Comparison of ENCODE assay signal across 17 cellular contexts in the genomic region with DNA sequence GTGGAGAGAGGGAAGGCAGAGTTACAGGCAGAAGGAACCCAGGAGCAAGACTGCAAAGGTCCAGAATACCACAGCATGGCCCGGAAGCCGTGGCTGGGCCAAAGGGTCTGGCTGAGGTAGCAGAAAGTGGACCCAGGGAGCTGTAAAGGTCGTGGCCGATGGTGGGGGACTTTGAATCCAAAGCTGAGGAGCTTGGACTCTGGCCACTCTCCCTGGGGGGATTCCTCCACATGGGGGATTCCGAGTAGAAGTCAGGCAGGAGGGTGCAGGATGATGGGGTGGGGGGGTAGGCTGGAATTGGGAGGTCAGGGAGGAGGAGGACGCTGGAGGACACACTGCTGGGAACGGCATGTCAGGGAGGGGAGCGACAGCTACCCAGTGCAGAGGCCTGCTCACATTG.
A peak's percentile ranks its signal among the peaks of the same experiment; 100 is the strongest.
DNase-seq lines count a peak whose midpoint lies in the region; ATAC-seq and TF ChIP-seq lines count a peak whose summit lies in the region.
"Had no signal": no experiment of that assay in that cellular context is flagged by ENCODE, and none has a peak within 500 bp of the region (broad histone marks: within the 10 kb centered on the region; RNA-seq: fewer than 3 reads in every experiment).

No MANE protein-coding gene starts in this region.

- H3K4me3 ChIP-seq in right atrium auricular region = no peak overlapping the region
- H3K4me3 ChIP-seq in thoracic aorta = no peak overlapping the region
- H3K4me3 ChIP-seq: left lung, PC-9, SK-N-MC had no signal

- DNase-seq in right atrium auricular region (ENCODE audit: low spot score) = no peak
- no peak for DNase-seq in Right ventricle myocardium inferior (ENCODE audit: missing footprints)
- DNase-seq in left lobe of liver (ENCODE audit: low spot score) = peak; percentile 43
- DNase-seq in thoracic aorta (ENCODE audit: low spot score) = no peak
- no peak for DNase-seq in KBM-7
- DNase-seq in naive thymus-derived CD8-positive, alpha-beta T cell = no peak
- DNase-seq: activated effector memory CD4-positive, alpha-beta T cell treated with anti-CD3 and anti-CD28 coated beads, Interleukin-2, amount 50 U/mL, for 16 hours; erythroblast; left lung; NCI-H1417 treated with DMSO at 0.1 percent for 48 hours; NCI-H774; PC-9; small intestine; stimulated activated CD4-positive, alpha-beta T cell treated with anti-CD3 and anti-CD28 coated beads, Interleukin-4, amount 100 ng/mL, for 1 hour had no signal

- H3K27me3 ChIP-seq in right atrium auricular region (no peaks in the 10 kb centered on the region), thoracic aorta (replicated peaks; ENCODE audit: insufficient read depth) (no peaks in the 10 kb centered on the region)
- H3K27me3 ChIP-seq: left lung had no signal

- peaks cover 7% of the 10 kb centered on the region for H3K27me3 Mint-ChIP-seq in activated T-helper 17 cell treated with anti-CD3 and anti-CD28 coated beads, Interleukin-2, amount 50 U/mL, for 72 hours
- peaks cover 4 to 31% (median 11%) of the 10 kb centered on the region in 5 donors for H3K27me3 Mint-ChIP-seq in naive thymus-derived CD8-positive, alpha-beta T cell

- peak overlapping the region; percentile 41 for H3K27ac Mint-ChIP-seq in activated T-helper 17 cell treated with anti-CD3 and anti-CD28 coated beads, Interleukin-2, amount 50 U/mL, for 72 hours
- peak overlapping the region in 2 of 10 donors; percentile 6 to 63 for H3K27ac Mint-ChIP-seq in naive thymus-derived CD8-positive, alpha-beta T cell

- H3K36me3 ChIP-seq in right atrium auricular region = peaks cover 62% of the 10 kb centered on the region
- peaks cover 38% of the 10 kb centered on the region for H3K36me3 ChIP-seq in thoracic aorta

- ATAC-seq in Right ventricle myocardium inferior = no peak
- no peak for ATAC-seq in activated T-helper 17 cell treated with anti-CD3 and anti-CD28 coated beads, Interleukin-2, amount 50 U/mL, for 72 hours (replicated peaks)
- ATAC-seq in left lobe of liver = peak; percentile 13
- ATAC-seq in thoracic aorta (ENCODE audit: insufficient number of reproducible peaks, low FRiP score, low read depth) = no peak
- ATAC-seq in naive thymus-derived CD8-positive, alpha-beta T cell = no peak
- ATAC-seq: left lung had no signal

- H3K4me1 ChIP-seq in right atrium auricular region = peaks cover 0 to 62% of the 10 kb centered on the region in 2 donors
- H3K4me1 ChIP-seq in thoracic aorta (ENCODE audit: control insufficient read depth in 1 of 2, low read depth in 2 of 2) = peaks cover 27 to 49% of the 10 kb centered on the region in 2 donors

- H3K27ac ChIP-seq in right atrium auricular region = peak overlapping the region; percentile 84 to 97
- peak overlapping the region; percentile 92 to 99 for H3K27ac ChIP-seq in thoracic aorta
- H3K27ac ChIP-seq: left lung, PC-9, SK-N-MC had no signal

- no peaks in the 10 kb centered on the region for H3K9me3 Mint-ChIP-seq in activated T-helper 17 cell treated with anti-CD3 and anti-CD28 coated beads, Interleukin-2, amount 50 U/mL, for 72 hours
- H3K9me3 Mint-ChIP-seq in naive thymus-derived CD8-positive, alpha-beta T cell = no peaks in the 10 kb centered on the region

- intact Hi-C loops in Right ventricle myocardium inferior (cut with DNase I) = loop anchor here (10.0 kb wide), 1 partner anchor 347 kb away; a partner anchor contains a TSS

- peak overlapping the region; percentile 51 for H3K4me3 Mint-ChIP-seq in activated T-helper 17 cell treated with anti-CD3 and anti-CD28 coated beads, Interleukin-2, amount 50 U/mL, for 72 hours
- H3K4me3 Mint-ChIP-seq in naive thymus-derived CD8-positive, alpha-beta T cell = peak overlapping the region in 1 of 10 donors; percentile 40
- H3K4me3 Mint-ChIP-seq: brain had no signal

- H3K9me3 ChIP-seq in right atrium auricular region (no peaks in the 10 kb centered on the region), thoracic aorta (no peaks in the 10 kb centered on the region)
- H3K9me3 ChIP-seq: left lung had no signal

- H3K4me1 Mint-ChIP-seq in activated T-helper 17 cell treated with anti-CD3 and anti-CD28 coated beads, Interleukin-2, amount 50 U/mL, for 72 hours = peaks cover 27% of the 10 kb centered on the region
- peaks cover 16 to 50% (median 29%) of the 10 kb centered on the region in 4 donors for H3K4me1 Mint-ChIP-seq in naive thymus-derived CD8-positive, alpha-beta T cell

- in situ Hi-C loops in KBM-7 (cut with MboI; ENCODE audit: low pct_unique_long_range_greater_than_20kb, low sequenced_read_pairs) = no loop called here

- peaks cover 6% of the 10 kb centered on the region for H3K36me3 Mint-ChIP-seq in activated T-helper 17 cell treated with anti-CD3 and anti-CD28 coated beads, Interleukin-2, amount 50 U/mL, for 72 hours (ENCODE audit: low read depth)
- H3K36me3 Mint-ChIP-seq in naive thymus-derived CD8-positive, alpha-beta T cell = no peaks in the 10 kb centered on the region

- POLR2A ChIA-PET in naive thymus-derived CD8-positive, alpha-beta T cell (lab: Charles Lee) = interaction anchor here (0.8 kb wide), 1 partner anchor 213 kb away, joined by 3 read pairs; no protein-coding TSS in a partner anchor

- no peak for TF ChIP-seq CTCF in right atrium auricular region (IDR thresholded peaks at IDR 0.05)
- TF ChIP-seq CTCF in thoracic aorta (IDR thresholded peaks at IDR 0.05) = no peak
